8 cellular contexts compared by ENCODE assay signal in genomic region chr21:39441502-39442475, GRCh38. TPM values are rescaled to one million over a fixed set of nuclear protein-coding genes. Genes with fewer than 3 reads are reported as not detected.
DNase-seq lines count a peak whose midpoint lies in the region; ATAC-seq, FAIRE-seq and TF ChIP-seq lines count a peak whose summit lies in the region.

No MANE protein-coding gene starts in this region.

- TF ChIP-seq CTCF in GM12872 (IDR thresholded peaks at IDR 0.05; ENCODE audit: insufficient read depth, low read depth, low read length), result peak; percentile 78
- peak; percentile 81 for TF ChIP-seq CTCF in RWPE1 (conservative IDR thresholded peaks at IDR 0.05; ENCODE audit: low read depth)
- TF ChIP-seq CTCF in bronchial epithelial cell (IDR thresholded peaks at IDR 0.05; ENCODE audit: insufficient read depth, low read length, severe bottlenecking), result peak; percentile 66

- no peak overlapping the region for H3K4me3 ChIP-seq in bronchial epithelial cell (ENCODE audit: low read depth, low read length)
- no peak overlapping the region for H3K4me3 ChIP-seq in effector memory CD4-positive, alpha-beta T cell (ENCODE audit: insufficient read depth, low read depth, low read length, poor library complexity, severe bottlenecking)

- TF ChIP-seq RAD21 in Ishikawa (IDR thresholded peaks at IDR 0.05; ENCODE audit: low read depth), result peak; percentile 75

- CTCF ChIA-PET in RWPE1 (lab: Yijun Ruan, JAX), result interaction anchor here (0.6 to 1.2 kb wide), 4 partner anchors 14 to 906 kb away, joined by 3 to 6 read pairs (median 4); no protein-coding TSS in a partner anchor

- H3K9me3 Mint-ChIP-seq in memory B cell, result peaks cover 2% of the 10 kb centered on the region

- peaks cover 23% of the 10 kb centered on the region for H3K27me3 Mint-ChIP-seq in memory B cell

- ATAC-seq in memory B cell (ENCODE audit: low read depth), result peak; percentile 32

- peaks cover 8% of the 10 kb centered on the region for H3K4me1 Mint-ChIP-seq in memory B cell

- POLR2A ChIA-PET in RWPE1 (lab: Yijun Ruan, JAX; ENCODE audit: low non-redundant PET), result no interaction called here

- H3K9me3 ChIP-seq in effector memory CD4-positive, alpha-beta T cell (ENCODE audit: control insufficient read depth, low read length), result no peaks in the 10 kb centered on the region

- no peaks in the 10 kb centered on the region for H3K36me3 ChIP-seq in bronchial epithelial cell (ENCODE audit: control insufficient read depth, insufficient read depth, low read length)
- no peaks in the 10 kb centered on the region for H3K36me3 ChIP-seq in effector memory CD4-positive, alpha-beta T cell (ENCODE audit: control insufficient read depth, insufficient read depth, low read length)

- no peak overlapping the region for H3K27ac Mint-ChIP-seq in memory B cell

- H3K27ac ChIP-seq in RWPE1, result no peak overlapping the region
- no peak overlapping the region for H3K27ac ChIP-seq in effector memory CD4-positive, alpha-beta T cell (ENCODE audit: insufficient read depth, low read length, poor library complexity, severe bottlenecking)

- peaks cover 2% of the 10 kb centered on the region for H3K36me3 Mint-ChIP-seq in memory B cell

- no peak for TF ChIP-seq EP300 in Ishikawa (IDR thresholded peaks at IDR 0.05; ENCODE audit: borderline replicate concordance)

- H3K4me3 Mint-ChIP-seq in memory B cell, result no peak overlapping the region

- no peak for FAIRE-seq in bronchial epithelial cell (lab: Jason Lieb, UNC)

- H3K27me3 ChIP-seq in bronchial epithelial cell (ENCODE audit: control insufficient read depth, insufficient read depth, low read length), result no peaks in the 10 kb centered on the region
- no peaks in the 10 kb centered on the region for H3K27me3 ChIP-seq in effector memory CD4-positive, alpha-beta T cell (replicated peaks; ENCODE audit: control insufficient read depth, insufficient read depth, low read length, poor library complexity, severe bottlenecking)

- intact Hi-C loops in cardiac septum (cut with DNase I), result loop anchor here (2.0 kb wide), 1 partner anchor 51 kb away; no protein-coding TSS in a partner anchor

- no peaks in the 10 kb centered on the region for H3K4me1 ChIP-seq in effector memory CD4-positive, alpha-beta T cell (ENCODE audit: control insufficient read depth, insufficient read depth, low read length, poor library complexity, severe bottlenecking)

- DNase-seq in AG20443 (ENCODE audit: low spot score) (peak; percentile 63), RWPE1 (ENCODE audit: low spot score) (peak; percentile 48), bronchial epithelial cell (ENCODE audit: low read depth) (peak; percentile 50), memory B cell (ENCODE audit: low spot score in 2 of 2) (peak in 1 of 2 donors; percentile 31), cardiac septum (ENCODE audit: low spot score) (no peak)
- no peak for DNase-seq in effector memory CD4-positive, alpha-beta T cell

TF ChIP-seq in Ishikawa, 13 proteins besides CTCF, POLR2A, EP300 and RAD21:
- TF ChIP-seq ZBTB7A (IDR thresholded peaks at IDR 0.05; ENCODE audit: low read depth) (no peak), REST (IDR thresholded peaks at IDR 0.05; ENCODE audit: low read depth) (no peak), MAX (IDR thresholded peaks at IDR 0.05) (no peak), FOXM1 (IDR thresholded peaks at IDR 0.05; ENCODE audit: borderline replicate concordance, low read depth) (no peak), TAF1 (IDR thresholded peaks at IDR 0.05; ENCODE audit: low read depth) (no peak), TEAD4 (IDR thresholded peaks at IDR 0.05) (no peak), EGR1 (IDR thresholded peaks at IDR 0.05) (no peak), USF1 (IDR thresholded peaks at IDR 0.05) (no peak), CEBPB (IDR thresholded peaks at IDR 0.05) (no peak), YY1 (IDR thresholded peaks at IDR 0.05; ENCODE audit: low read depth) (no peak), CREB1 (IDR thresholded peaks at IDR 0.05; ENCODE audit: low read depth) (no peak), NFIC (IDR thresholded peaks at IDR 0.05) (no peak), TCF12 (IDR thresholded peaks at IDR 0.05; ENCODE audit: low read depth) (no peak)

RNA-seq across cellular contexts. Expression of gene LCA5L, which starts 3.8 kb away (rescaled TPM):
- 0.53 and 3.2 TPM in 2 replicates for total RNA-seq in bronchial epithelial cell
- 1.7 TPM for total RNA-seq in cardiac septum

RNA-seq across cellular contexts. Expression of gene SH3BGR, which starts 10.0 kb away (rescaled TPM):
- total RNA-seq in bronchial epithelial cell (5.0 and 13.7 TPM in 2 replicates), cardiac septum (209 TPM)

Comparison
In these comparisons a context has a peak if more than half of its experiments do, and no peak if none do; other contexts are left out.
1. DNase-seq: peak in AG20443 (single experiment), RWPE1 (single experiment) and bronchial epithelial cell (single experiment); none in effector memory CD4-positive, alpha-beta T cell (0 of 3) and cardiac septum (single experiment).
2. RNA of gene SH3BGR, which starts 10.0 kb away (total RNA-seq): 209 TPM in cardiac septum (single experiment); 5.0 to 13.7 TPM in bronchial epithelial cell; every median in the first group is over 10 times any median in the second.
3. Peak in every context shown above with its lines, with median percentiles within 50 percentile points of each other: CTCF ChIP-seq.